15 cellular contexts compared by ENCODE assay signal in the genomic region with DNA sequence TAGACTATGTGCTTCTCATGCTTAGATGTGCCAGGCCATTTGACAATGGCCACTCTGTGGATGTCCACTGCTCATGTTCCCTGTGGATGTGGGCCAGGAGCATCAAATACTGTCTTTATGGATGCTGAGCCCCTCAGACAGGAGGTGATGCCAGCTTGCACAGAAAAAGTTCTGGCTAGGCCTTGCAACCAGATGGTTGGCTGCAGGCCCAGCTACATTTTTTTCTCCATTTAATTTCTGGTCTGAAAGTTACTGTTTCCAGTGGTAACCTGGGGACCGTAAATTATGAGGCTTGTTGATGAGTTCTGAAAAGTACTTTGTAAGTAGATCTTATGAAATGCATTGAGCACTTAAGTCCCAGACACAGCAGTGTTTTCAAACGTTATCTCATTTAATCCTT.
"Had no signal": no experiment of that assay in that cellular context is flagged by ENCODE, and none has a peak within 500 bp of the region (broad histone marks: within the 10 kb centered on the region; RNA-seq: fewer than 3 reads in every experiment).

No MANE protein-coding gene starts in this region.

- H3K36me3 Mint-ChIP-seq: brain had no signal

- DNase-seq: activated CD4-positive, alpha-beta T cell treated with anti-CD3 and anti-CD28 coated beads for 48 hours; activated naive CD4-positive, alpha-beta T cell treated with anti-CD3 and anti-CD28 coated beads for 36 hours; foreskin fibroblast; heart left ventricle; left ventricle myocardium inferior; mesenchymal stem cell; nephron progenitor cell; stimulated activated CD4-positive, alpha-beta T cell treated with anti-CD3 and anti-CD28 coated beads, Interleukin-12 subunit alpha, Interleukin-12 subunit beta, amount 100 ng/mL, for 4 hours; stimulated activated naive CD4-positive, alpha-beta T cell; T-helper 17 cell; upper lobe of right lung had no signal

- H3K9me3 Mint-ChIP-seq: nephron progenitor cell had no signal

- H3K9me3 ChIP-seq: heart left ventricle, left ventricle myocardium inferior, upper lobe of right lung had no signal

- ATAC-seq: activated T-helper 17 cell treated with anti-CD3 and anti-CD28 coated beads, Interleukin-2, amount 50 U/mL, for 72 hours; esophagus mucosa; heart left ventricle; T-helper 17 cell; upper lobe of right lung; WTC11 had no signal

- H3K4me1 ChIP-seq: heart left ventricle, left ventricle myocardium inferior, upper lobe of right lung had no signal

- H3K27ac ChIP-seq: heart left ventricle, left ventricle myocardium inferior, upper lobe of right lung had no signal

- H3K4me3 Mint-ChIP-seq: activated naive CD4-positive, alpha-beta T cell treated with anti-CD3 and anti-CD28 coated beads for 36 hours; activated T-helper 17 cell treated with anti-CD3 and anti-CD28 coated beads, Interleukin-2, amount 50 U/mL, for 72 hours; brain; nephron progenitor cell; T-helper 17 cell; WTC11 had no signal

- H3K4me1 Mint-ChIP-seq: activated T-helper 17 cell treated with anti-CD3 and anti-CD28 coated beads, Interleukin-2, amount 50 U/mL, for 72 hours; nephron progenitor cell; T-helper 17 cell; WTC11 had no signal

- H3K27me3 ChIP-seq: heart left ventricle, upper lobe of right lung had no signal

- H3K36me3 ChIP-seq: heart left ventricle, left ventricle myocardium inferior, upper lobe of right lung had no signal

- H3K27me3 Mint-ChIP-seq: activated T-helper 17 cell treated with anti-CD3 and anti-CD28 coated beads, Interleukin-2, amount 50 U/mL, for 72 hours; brain; T-helper 17 cell had no signal

- H3K4me3 ChIP-seq: heart left ventricle, left ventricle myocardium inferior, upper lobe of right lung had no signal

- H3K27ac Mint-ChIP-seq: activated naive CD4-positive, alpha-beta T cell treated with anti-CD3 and anti-CD28 coated beads for 36 hours; activated T-helper 17 cell treated with anti-CD3 and anti-CD28 coated beads, Interleukin-2, amount 50 U/mL, for 72 hours; brain; nephron progenitor cell; T-helper 17 cell; WTC11 had no signal
